Comparison of ENCODE assay signal across 13 cellular contexts in the genomic region with DNA sequence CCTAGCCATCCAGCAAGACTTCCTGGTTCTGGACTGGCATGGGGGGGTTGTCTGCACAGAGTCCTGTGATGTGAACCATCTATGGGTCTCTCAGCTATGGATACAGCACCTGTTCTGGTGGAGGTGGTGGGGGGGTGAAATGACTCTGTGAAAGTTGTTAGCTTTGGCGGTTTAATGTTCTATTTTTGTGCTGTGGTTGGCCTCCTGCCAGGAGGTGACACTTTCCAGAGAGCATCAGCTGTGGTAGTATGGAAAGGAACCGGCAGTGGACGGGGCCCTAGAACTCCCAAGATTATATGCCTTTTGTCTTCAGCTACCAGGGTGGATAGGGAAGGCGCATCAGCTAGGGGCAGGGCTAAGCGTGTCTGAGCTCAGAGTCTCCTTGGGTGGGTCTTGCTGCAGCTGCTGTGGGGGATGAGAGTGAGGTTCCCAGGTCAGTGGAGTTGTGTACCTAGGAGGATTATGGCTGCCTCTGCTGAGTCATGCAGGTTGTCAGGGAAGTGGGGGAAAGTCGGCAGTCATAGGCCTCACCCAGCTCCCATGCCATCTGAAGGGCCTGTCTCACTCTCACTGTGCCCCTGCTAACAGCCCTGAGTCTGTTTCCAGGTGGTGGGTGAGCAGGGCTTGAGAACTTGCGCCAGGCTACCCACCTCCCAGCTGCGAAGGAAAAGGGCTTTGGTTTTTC. TPM values are rescaled to one million over a fixed set of nuclear protein-coding genes. Genes with fewer than 3 reads are reported as not detected.
DNase-seq lines count a peak whose midpoint lies in the region; ATAC-seq, FAIRE-seq and TF ChIP-seq lines count a peak whose summit lies in the region.
"Had no signal": no experiment of that assay in that cellular context is flagged by ENCODE, and none has a peak within 500 bp of the region (broad histone marks: within the 10 kb centered on the region; RNA-seq: fewer than 3 reads in every experiment).

No MANE protein-coding gene starts in this region.

- peaks cover 17% of the 10 kb centered on the region for H3K9me3 Mint-ChIP-seq in GM23338

- no peak for FAIRE-seq in RCC 7860 (lab: Jason Lieb, UNC)

- no peaks in the 10 kb centered on the region for H3K4me1 ChIP-seq in GM23338 (ENCODE audit: insufficient read depth)
- H3K4me1 ChIP-seq: HAP-1 had no signal

- peak overlapping the region; percentile 63; the same call in 1 of the 2 replicates for H3K27ac Mint-ChIP-seq in GM23338

- no peaks in the 10 kb centered on the region for H3K79me2 ChIP-seq in GM23338 (replicated peaks; ENCODE audit: insufficient read depth)

- H3F3A ChIP-seq in GM23338 (replicated peaks; ENCODE audit: low read depth) = no peaks in the 10 kb centered on the region

- H3K4me3 ChIP-seq in GM23338 = no peak overlapping the region
- H3K4me3 ChIP-seq: HAP-1 had no signal

- no peak for ATAC-seq in GM23338
- ATAC-seq in esophagus mucosa = peak; percentile 22
- ATAC-seq in HG03139 (IDR thresholded peaks at IDR 0.05; ENCODE audit: unreplicated experiment) = no peak

- peaks cover 6% of the 10 kb centered on the region for H3K27me3 Mint-ChIP-seq in GM23338 (ENCODE audit: insufficient read depth, low read depth, poor library complexity)

- H3K9me2 ChIP-seq in GM23338 (ENCODE audit: insufficient read depth) = no peaks in the 10 kb centered on the region; the same call in 1 of the 2 replicates

- H3K27me3 ChIP-seq in GM23338 (ENCODE audit: insufficient read depth) = no peaks in the 10 kb centered on the region

- no peak overlapping the region for H3K4me3 Mint-ChIP-seq in GM23338
- H3K4me3 Mint-ChIP-seq: neural crest cell had no signal

- H3K27ac ChIP-seq in GM23338 (ENCODE audit: low read depth) = no peak overlapping the region
- peak overlapping the region; percentile 35 for H3K27ac ChIP-seq in RWPE1

- DNase-seq in DMS153 treated with DMSO at 0.1 percent for 48 hours (lab: John Stamatoyannopoulos, UW; ENCODE audit: unreplicated experiment) (peak; percentile 1), GM23338 (ENCODE audit: low spot score) (peak; percentile 17), RWPE1 (ENCODE audit: low spot score) (no peak), AG20443 (ENCODE audit: low spot score) (no peak), RCC 7860 (ENCODE audit: low spot score) (no peak)
- DNase-seq: activated CD4-positive, alpha-beta T cell treated with anti-CD3 and anti-CD28 coated beads, Interleukin-2, amount 50 U/mL, for 1 hour; erythroblast; NCI-H1048; SIG-M5 had no signal

- H3K36me3 Mint-ChIP-seq in GM23338 (ENCODE audit: low read depth) = peaks cover 3% of the 10 kb centered on the region; the same call in 1 of the 3 replicates

- H4K20me1 ChIP-seq in GM23338 (replicated peaks; ENCODE audit: insufficient read depth) = no peaks in the 10 kb centered on the region

- H3K4me1 Mint-ChIP-seq in GM23338 = peaks cover 12% of the 10 kb centered on the region
- H3K4me1 Mint-ChIP-seq: neural crest cell had no signal

- no peaks in the 10 kb centered on the region; the same call in 1 of the 2 replicates for H3K36me3 ChIP-seq in GM23338 (ENCODE audit: insufficient read depth)
- H3K36me3 ChIP-seq: HAP-1 had no signal

- H3K4me2 ChIP-seq in GM23338 = no peak overlapping the region

- TF ChIP-seq CTCF in GM23338 (conservative IDR thresholded peaks at IDR 0.05; ENCODE audit: low read depth in 2 of 2) (no peak), RWPE1 (conservative IDR thresholded peaks at IDR 0.05; ENCODE audit: low read depth) (no peak)

- POLR2A ChIA-PET in RWPE1 (lab: Yijun Ruan, JAX; ENCODE audit: low non-redundant PET) = no interaction called here

- CTCF ChIA-PET in RWPE1 (lab: Yijun Ruan, JAX) = interaction anchor here (0.9 kb wide), 1 partner anchor 14 kb away, joined by 5 read pairs; no protein-coding TSS in a partner anchor

- H2AFZ ChIP-seq in GM23338 = peak overlapping the region; percentile 63

TF ChIP-seq in GM23338, 12 proteins besides CTCF, POLR2A, EP300 and RAD21 (continues in another document):
- TF ChIP-seq CREB1 (CRISPR knock-in tag; IDR thresholded peaks at IDR 0.05; ENCODE audit: low read depth) = no peak
- TF ChIP-seq JUNB (IDR thresholded peaks at IDR 0.05; ENCODE audit: unreplicated experiment) = no peak
- TF ChIP-seq EZH2phosphoT487 (IDR thresholded peaks at IDR 0.05; ENCODE audit: unreplicated experiment) = no peak
- no peak for TF ChIP-seq NANOG (IDR thresholded peaks at IDR 0.05; ENCODE audit: borderline replicate concordance)
- TF ChIP-seq, protein P1, sequence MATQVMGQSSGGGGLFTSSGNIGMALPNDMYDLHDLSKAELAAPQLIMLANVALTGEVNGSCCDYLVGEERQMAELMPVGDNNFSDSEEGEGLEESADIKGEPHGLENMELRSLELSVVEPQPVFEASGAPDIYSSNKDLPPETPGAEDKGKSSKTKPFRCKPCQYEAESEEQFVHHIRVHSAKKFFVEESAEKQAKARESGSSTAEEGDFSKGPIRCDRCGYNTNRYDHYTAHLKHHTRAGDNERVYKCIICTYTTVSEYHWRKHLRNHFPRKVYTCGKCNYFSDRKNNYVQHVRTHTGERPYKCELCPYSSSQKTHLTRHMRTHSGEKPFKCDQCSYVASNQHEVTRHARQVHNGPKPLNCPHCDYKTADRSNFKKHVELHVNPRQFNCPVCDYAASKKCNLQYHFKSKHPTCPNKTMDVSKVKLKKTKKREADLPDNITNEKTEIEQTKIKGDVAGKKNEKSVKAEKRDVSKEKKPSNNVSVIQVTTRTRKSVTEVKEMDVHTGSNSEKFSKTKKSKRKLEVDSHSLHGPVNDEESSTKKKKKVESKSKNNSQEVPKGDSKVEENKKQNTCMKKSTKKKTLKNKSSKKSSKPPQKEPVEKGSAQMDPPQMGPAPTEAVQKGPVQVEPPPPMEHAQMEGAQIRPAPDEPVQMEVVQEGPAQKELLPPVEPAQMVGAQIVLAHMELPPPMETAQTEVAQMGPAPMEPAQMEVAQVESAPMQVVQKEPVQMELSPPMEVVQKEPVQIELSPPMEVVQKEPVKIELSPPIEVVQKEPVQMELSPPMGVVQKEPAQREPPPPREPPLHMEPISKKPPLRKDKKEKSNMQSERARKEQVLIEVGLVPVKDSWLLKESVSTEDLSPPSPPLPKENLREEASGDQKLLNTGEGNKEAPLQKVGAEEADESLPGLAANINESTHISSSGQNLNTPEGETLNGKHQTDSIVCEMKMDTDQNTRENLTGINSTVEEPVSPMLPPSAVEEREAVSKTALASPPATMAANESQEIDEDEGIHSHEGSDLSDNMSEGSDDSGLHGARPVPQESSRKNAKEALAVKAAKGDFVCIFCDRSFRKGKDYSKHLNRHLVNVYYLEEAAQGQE (IDR thresholded peaks at IDR 0.05; ENCODE audit: unreplicated experiment) = no peak

RNA-seq across cellular contexts. Expression of a gene that starts 7.1 kb away (rescaled TPM):
- total RNA-seq in GM23338 (2014; rRNA removed; shearing (Covaris generic)) = 47.1 and 51.8 TPM in 2 replicates
- polyA plus RNA-seq in GM23338 (2016; fragmentation: Nextera tagmentation; extraction: Ambion mirVana) = 8.9 and 13.4 TPM in 2 replicates
- total RNA-seq in esophagus mucosa = 14.7 TPM

Comparison
In these comparisons a context has a peak if more than half of its experiments do, and no peak if none do; other contexts are left out.
1. DNase-seq: peak in DMS153 treated with DMSO at 0.1 percent for 48 hours (single experiment) and GM23338 (single experiment); none in RWPE1 (single experiment), AG20443 (single experiment) and RCC 7860 (single experiment).